Comparison of ENCODE assay signal across 11 cellular contexts in the genomic region with DNA sequence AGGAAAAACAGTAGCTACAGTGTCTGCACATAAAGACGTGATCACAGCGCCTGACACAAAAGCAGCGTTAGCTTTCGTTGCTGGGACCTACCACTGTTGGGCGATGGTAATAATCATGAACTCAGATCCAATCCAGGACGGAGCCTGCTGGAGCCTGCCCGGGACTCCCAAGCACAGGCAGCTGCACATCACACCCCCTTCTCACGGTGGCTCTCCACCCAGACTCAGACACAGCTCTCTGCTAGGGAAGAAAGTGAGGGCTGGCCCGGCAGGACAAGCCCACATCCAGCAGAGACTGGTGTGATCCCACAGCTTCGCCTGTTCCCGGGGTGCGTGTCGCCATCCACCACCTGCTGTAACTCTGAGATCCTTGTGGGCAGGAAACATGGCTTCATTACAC. TPM values are rescaled to one million over a fixed set of nuclear protein-coding genes. Genes with fewer than 3 reads are reported as not detected.
DNase-seq lines count a peak whose midpoint lies in the region; ATAC-seq, FAIRE-seq and TF ChIP-seq lines count a peak whose summit lies in the region.
"Had no signal": no experiment of that assay in that cellular context is flagged by ENCODE, and none has a peak within 500 bp of the region (broad histone marks: within the 10 kb centered on the region; RNA-seq: fewer than 3 reads in every experiment).

No MANE protein-coding gene starts in this region.

- peak overlapping the region in 1 of 2 donors; percentile 54 for H3K4me3 Mint-ChIP-seq in activated T-cell treated with anti-CD3 and anti-CD28 coated beads, Interleukin-2, amount 50 U/mL, for 72 hours
- peak overlapping the region; percentile 64 for H3K4me3 Mint-ChIP-seq in activated naive CD8-positive, alpha-beta T cell treated with anti-CD3 and anti-CD28 coated beads, Interleukin-2, amount 10 ng/mL, durations not matched to agents 7 days and 5 days
- H3K4me3 Mint-ChIP-seq in immature natural killer cell = peak overlapping the region; percentile 81 to 95 (median 89)

- peaks cover 5% of the 10 kb centered on the region for H3K4me1 ChIP-seq in thymus (ENCODE audit: control insufficient read depth, insufficient read depth, low read length)

- peaks cover 3% of the 10 kb centered on the region for H3K36me3 ChIP-seq in thymus (ENCODE audit: control insufficient read depth, insufficient read depth)

- H3K4me3 ChIP-seq in thymus (ENCODE audit: low read length) = no peak overlapping the region

- H3K9me3 ChIP-seq in thymus (ENCODE audit: control insufficient read depth) = no peaks in the 10 kb centered on the region

- 78% methylated on average over 13 of the region's 13 CpGs for WGBS in thymus

- DNase-seq in activated T-cell treated with anti-CD3 and anti-CD28 coated beads, Interleukin-2, amount 50 U/mL, for 72 hours = no peak
- DNase-seq in activated T-cell treated with anti-CD3 and anti-CD28 coated beads, Interleukin-2, amount 50 U/mL, for 48 hours = no peak
- no peak for DNase-seq in activated naive CD8-positive, alpha-beta T cell treated with anti-CD3 and anti-CD28 coated beads, Interleukin-2, amount 10 ng/mL, durations not matched to agents 7 days and 5 days
- DNase-seq in immature natural killer cell (peak in 1 of 3 donors; percentile 34), D721Med (ENCODE audit: insufficient read length, low spot score) (no peak), NCI-H2081 (lab: John Stamatoyannopoulos, UW) (no peak)
- DNase-seq: EL, NCI-H1105, SW 1271 had no signal

- H3K9me3 Mint-ChIP-seq in activated T-cell treated with anti-CD3 and anti-CD28 coated beads, Interleukin-2, amount 50 U/mL, for 72 hours = peaks cover 0 to 1% of the 10 kb centered on the region in 2 donors
- H3K9me3 Mint-ChIP-seq in activated naive CD8-positive, alpha-beta T cell treated with anti-CD3 and anti-CD28 coated beads, Interleukin-2, amount 10 ng/mL, durations not matched to agents 7 days and 5 days = no peaks in the 10 kb centered on the region
- H3K9me3 Mint-ChIP-seq in immature natural killer cell = no peaks in the 10 kb centered on the region

- peak overlapping the region; percentile 18 for H3K27ac ChIP-seq in thymus (ENCODE audit: low read depth)

- peak overlapping the region; percentile 82 for H3K27ac Mint-ChIP-seq in activated T-cell treated with anti-CD3 and anti-CD28 coated beads, Interleukin-2, amount 50 U/mL, for 72 hours
- H3K27ac Mint-ChIP-seq in activated naive CD8-positive, alpha-beta T cell treated with anti-CD3 and anti-CD28 coated beads, Interleukin-2, amount 10 ng/mL, durations not matched to agents 7 days and 5 days = peak overlapping the region; percentile 86
- H3K27ac Mint-ChIP-seq in immature natural killer cell = peak overlapping the region; percentile 87 to 97 (median 96)

- no peaks in the 10 kb centered on the region for H3K27me3 ChIP-seq in thymus (ENCODE audit: control insufficient read depth, insufficient read depth)

- no peak for ATAC-seq in activated T-cell treated with anti-CD3 and anti-CD28 coated beads, Interleukin-2, amount 50 U/mL, for 72 hours (replicated peaks in 1 of 2)
- ATAC-seq in activated naive CD8-positive, alpha-beta T cell treated with anti-CD3 and anti-CD28 coated beads, Interleukin-2, amount 10 ng/mL, durations not matched to agents 7 days and 5 days (ENCODE audit: low read depth) = no peak
- ATAC-seq in activated CD4-positive, CD25-positive, alpha-beta regulatory T cell treated with anti-CD3 and anti-CD28 coated beads, Interleukin-2, amount 50 U/mL, for 24 hours = no peak

- H3K36me3 Mint-ChIP-seq in activated T-cell treated with anti-CD3 and anti-CD28 coated beads, Interleukin-2, amount 50 U/mL, for 72 hours (ENCODE audit: insufficient read depth in 2 of 2) = peaks cover 6 to 12% of the 10 kb centered on the region in 2 donors
- peaks cover 27% of the 10 kb centered on the region for H3K36me3 Mint-ChIP-seq in activated naive CD8-positive, alpha-beta T cell treated with anti-CD3 and anti-CD28 coated beads, Interleukin-2, amount 10 ng/mL, durations not matched to agents 7 days and 5 days
- H3K36me3 Mint-ChIP-seq in immature natural killer cell = peaks cover 5 to 20% (median 8%) of the 10 kb centered on the region in 3 donors

- no peak for FAIRE-seq in D721Med (lab: Jason Lieb, UNC)

- H3K4me1 Mint-ChIP-seq in activated T-cell treated with anti-CD3 and anti-CD28 coated beads, Interleukin-2, amount 50 U/mL, for 72 hours (ENCODE audit: low read depth) = peaks cover 51% of the 10 kb centered on the region
- H3K4me1 Mint-ChIP-seq in activated naive CD8-positive, alpha-beta T cell treated with anti-CD3 and anti-CD28 coated beads, Interleukin-2, amount 10 ng/mL, durations not matched to agents 7 days and 5 days = peaks cover 20% of the 10 kb centered on the region
- peaks cover 79 to 87% of the 10 kb centered on the region in 2 donors for H3K4me1 Mint-ChIP-seq in immature natural killer cell

- H3K27me3 Mint-ChIP-seq in activated T-cell treated with anti-CD3 and anti-CD28 coated beads, Interleukin-2, amount 50 U/mL, for 72 hours (ENCODE audit: low read depth) = no peaks in the 10 kb centered on the region
- H3K27me3 Mint-ChIP-seq in activated naive CD8-positive, alpha-beta T cell treated with anti-CD3 and anti-CD28 coated beads, Interleukin-2, amount 10 ng/mL, durations not matched to agents 7 days and 5 days = no peaks in the 10 kb centered on the region
- peaks cover 2 to 13% (median 11%) of the 10 kb centered on the region in 3 donors for H3K27me3 Mint-ChIP-seq in immature natural killer cell (ENCODE audit: low read depth in 3 of 3)

- POLR2A ChIA-PET in activated naive CD8-positive, alpha-beta T cell treated with anti-CD3 and anti-CD28 coated beads, Interleukin-2, amount 10 ng/mL, durations not matched to agents 7 days and 5 days (lab: Charles Lee) = interaction anchor here (0.8 to 1.3 kb wide), 2 partner anchors 36 to 48 kb away, joined by 3 to 6 read pairs; no protein-coding TSS in a partner anchor

- no peak for TF ChIP-seq CTCF in D721Med (IDR thresholded peaks at IDR 0.05; ENCODE audit: insufficient read depth, missing control alignments)

RNA-seq across cellular contexts. Expression of a gene that starts 49.9 kb away (rescaled TPM):
- total RNA-seq in activated T-cell treated with anti-CD3 and anti-CD28 coated beads, Interleukin-2, amount 50 U/mL, for 72 hours = 100 to 1,000 TPM; 154 to 157 TPM
- 100 to 1,000 TPM; 101 to 102 TPM for total RNA-seq in activated naive CD8-positive, alpha-beta T cell treated with anti-CD3 and anti-CD28 coated beads, Interleukin-2, amount 10 ng/mL, durations not matched to agents 7 days and 5 days
- polyA plus RNA-seq in immature natural killer cell (100 to 1,000 TPM in 2 of 3 donors, 10 to 100 TPM in 1; 88.6 to 150 (median 102) TPM), thymus (21.9 TPM)
